In the genomic region with DNA sequence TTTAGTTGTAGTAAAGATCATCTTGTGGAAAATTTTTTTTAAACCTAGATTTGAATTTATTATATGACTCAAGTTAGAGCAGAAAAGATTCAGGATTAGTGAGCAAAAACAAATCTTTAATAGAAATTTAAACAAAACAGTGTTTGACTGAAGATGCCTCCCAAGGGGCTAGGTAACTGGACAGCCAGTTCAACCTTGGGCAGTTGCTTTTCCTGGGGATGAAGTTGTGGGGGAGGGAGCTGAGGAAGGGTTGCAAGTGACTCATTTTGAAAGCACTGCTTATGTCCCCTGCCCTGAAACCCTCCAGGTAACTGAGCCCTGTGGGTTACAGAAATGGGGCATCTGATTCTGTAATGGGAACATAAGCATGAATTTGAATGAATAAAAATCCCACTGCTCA, we compare ENCODE assay signal across 8 cellular contexts. TPM values are rescaled to one million over a fixed set of nuclear protein-coding genes. Genes with fewer than 3 reads are reported as not detected.
A peak's percentile ranks its signal among the peaks of the same experiment; 100 is the strongest.
DNase-seq lines count a peak whose midpoint lies in the region; ATAC-seq and TF ChIP-seq lines count a peak whose summit lies in the region.

No MANE protein-coding gene starts in this region.

- H3K4me3 ChIP-seq in CD8-positive, alpha-beta T cell (ENCODE audit: low read depth, low read length) = no peak overlapping the region
- H3K4me3 ChIP-seq in Karpas-422 (ENCODE audit: low read length) = no peak overlapping the region

- no peak overlapping the region for H3K9ac ChIP-seq in Karpas-422 (ENCODE audit: low read length)

- H3K9me3 ChIP-seq in CD8-positive, alpha-beta T cell (ENCODE audit: low read length) = no peaks in the 10 kb centered on the region
- no peaks in the 10 kb centered on the region for H3K9me3 ChIP-seq in Karpas-422 (ENCODE audit: low read length)

- no peak overlapping the region for H3K4me3 Mint-ChIP-seq in CD8-positive, alpha-beta T cell

- H3K36me3 ChIP-seq in CD8-positive, alpha-beta T cell (ENCODE audit: insufficient read depth, low read length) = no peaks in the 10 kb centered on the region
- H3K36me3 ChIP-seq in Karpas-422 (ENCODE audit: insufficient read depth, low read length) = no peaks in the 10 kb centered on the region

- H3K36me3 Mint-ChIP-seq in CD8-positive, alpha-beta T cell = no peaks in the 10 kb centered on the region

- CTCF ChIA-PET in CD8-positive, alpha-beta T cell (lab: Charles Lee) = interaction anchor here (1.0 to 3.4 kb wide), 3 partner anchors 13 to 441 kb away, joined by 3 to 22 read pairs (median 5); no protein-coding TSS in a partner anchor

- H2AFZ ChIP-seq in Karpas-422 (ENCODE audit: low read length) = no peak overlapping the region

- no peak for TF ChIP-seq CTCF in CD8-positive, alpha-beta T cell (IDR thresholded peaks at IDR 0.05)

- H3K4me1 Mint-ChIP-seq in CD8-positive, alpha-beta T cell (ENCODE audit: low read depth) = peaks cover 38% of the 10 kb centered on the region

- H3K27ac ChIP-seq in CD8-positive, alpha-beta T cell (ENCODE audit: low read depth, low read length) = no peak overlapping the region
- H3K27ac ChIP-seq in Karpas-422 (ENCODE audit: low read length) = no peak overlapping the region

- peak overlapping the region; percentile 84 for H3K27ac Mint-ChIP-seq in CD8-positive, alpha-beta T cell

- H3K27me3 ChIP-seq in CD8-positive, alpha-beta T cell (ENCODE audit: insufficient read depth, low read length) = no peaks in the 10 kb centered on the region
- H3K27me3 ChIP-seq in Karpas-422 (ENCODE audit: low read length) = no peaks in the 10 kb centered on the region

- no peaks in the 10 kb centered on the region for H3K27me3 Mint-ChIP-seq in CD8-positive, alpha-beta T cell (ENCODE audit: low read depth)

- POLR2A ChIA-PET in CD8-positive, alpha-beta T cell (lab: Charles Lee) = no interaction called here

- H3K79me2 ChIP-seq in Karpas-422 (ENCODE audit: low read length) = no peaks in the 10 kb centered on the region

- no peaks in the 10 kb centered on the region for H4K20me1 ChIP-seq in Karpas-422 (ENCODE audit: insufficient read depth, low read depth, low read length)

- H3K9me3 Mint-ChIP-seq in CD8-positive, alpha-beta T cell = no peaks in the 10 kb centered on the region

- H3K4me1 ChIP-seq in CD8-positive, alpha-beta T cell (ENCODE audit: insufficient read depth, low read length) = peaks cover 33% of the 10 kb centered on the region
- peaks cover 7% of the 10 kb centered on the region for H3K4me1 ChIP-seq in Karpas-422 (ENCODE audit: low read length)

- H3K4me2 ChIP-seq in Karpas-422 (ENCODE audit: low read depth, low read length, poor library complexity, severe bottlenecking) = no peak overlapping the region

- no peak for DNase-seq in CD8-positive, alpha-beta T cell
- DNase-seq in dermis blood vessel endothelial cell = peak; percentile 67
- DNase-seq in Karpas-422 = no peak
- DNase-seq in EL = no peak
- no peak for DNase-seq in NCI-H2227 treated with DMSO at 0.1 percent for 48 hours (lab: John Stamatoyannopoulos, UW)
- no peak for DNase-seq in NCI-H446 (lab: John Stamatoyannopoulos, UW)

- intact Hi-C loops in CD8-positive, alpha-beta T cell (cut with DNase I, micrococcal nuclease) = no loop called here

- no peaks in the 10 kb centered on the region for H3K9me2 ChIP-seq in Karpas-422 (replicated peaks; ENCODE audit: insufficient read depth, low read length)

- ATAC-seq in CD8-positive, alpha-beta T cell = peak; percentile 22
- ATAC-seq in GM19467 (IDR thresholded peaks at IDR 0.05; ENCODE audit: unreplicated experiment) = peak; percentile 57
- ATAC-seq in HG03521 (IDR thresholded peaks at IDR 0.05; ENCODE audit: unreplicated experiment) = peak; percentile 51

RNA-seq across cellular contexts. Expression of gene CFAP54, which starts 13.1 kb away (rescaled TPM):
- total RNA-seq in CD8-positive, alpha-beta T cell = 1 to 10 TPM; 1.0 to 1.2 TPM
- 8.3 and 13.1 TPM in 2 replicates for total RNA-seq in dermis blood vessel endothelial cell
- total RNA-seq in Karpas-422 (2014; rRNA removed; shearing (Covaris generic); ENCODE audit: low replicate concordance) = not detected in 2 replicates
